In the genomic region with DNA sequence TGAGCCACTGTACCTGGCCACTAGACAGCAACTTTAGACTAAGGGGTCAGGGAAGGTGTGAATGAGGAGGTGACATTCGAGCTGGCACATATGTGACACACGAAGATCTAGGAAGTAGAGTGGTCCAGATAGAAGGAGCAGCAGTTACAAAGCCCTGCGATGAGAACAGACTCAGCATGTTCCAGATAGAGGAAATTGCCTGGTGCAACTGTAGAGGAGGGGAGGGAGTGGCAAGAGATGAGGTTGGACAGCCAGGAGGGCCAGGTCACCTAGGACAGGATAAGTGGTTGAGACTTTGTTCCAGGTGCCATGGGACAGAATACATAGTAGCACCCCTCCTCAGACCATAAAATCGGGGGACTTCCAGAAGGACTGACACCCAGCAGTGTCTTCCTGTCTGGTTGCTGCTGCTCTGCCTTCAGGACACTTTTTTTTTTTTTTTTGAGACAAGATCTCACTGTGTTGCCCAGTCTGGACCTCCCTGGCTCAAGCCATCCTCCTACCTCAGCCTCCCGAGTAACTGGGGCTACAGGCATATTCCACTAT, we compare ENCODE assay signal across 9 cellular contexts. TPM values are rescaled to one million over a fixed set of nuclear protein-coding genes. Genes with fewer than 3 reads are reported as not detected.
DNase-seq lines count a peak whose midpoint lies in the region; ATAC-seq and TF ChIP-seq lines count a peak whose summit lies in the region.
"Had no signal": no experiment of that assay in that cellular context is flagged by ENCODE, and none has a peak within 500 bp of the region (broad histone marks: within the 10 kb centered on the region; RNA-seq: fewer than 3 reads in every experiment).

No MANE protein-coding gene starts in this region.

- peak overlapping the region in 1 of 2 donors; percentile 12 for H3K9ac ChIP-seq in colonic mucosa (ENCODE audit: low read depth in 2 of 2, low read length in 2 of 2)

- TF ChIP-seq CTCF in colonic mucosa (IDR thresholded peaks at IDR 0.05) (no peak), mucosa of descending colon (IDR thresholded peaks at IDR 0.05) (no peak), upper lobe of left lung (IDR thresholded peaks at IDR 0.05) (no peak)

- no peak overlapping the region for H3K4me3 ChIP-seq in colonic mucosa
- H3K4me3 ChIP-seq in mucosa of descending colon, result no peak overlapping the region
- H3K4me3 ChIP-seq in upper lobe of left lung, result no peak overlapping the region

- peaks cover 46% of the 10 kb centered on the region for H3K4me1 Mint-ChIP-seq in activated T-cell treated with anti-CD3 and anti-CD28 coated beads, Interleukin-2, amount 50 U/mL, for 24 hours (ENCODE audit: low read depth)
- H3K4me1 Mint-ChIP-seq in activated T-cell treated with anti-CD3 and anti-CD28 coated beads, Interleukin-2, amount 50 U/mL, for 72 hours (ENCODE audit: low read depth), result peaks cover 47% of the 10 kb centered on the region

- no peaks in the 10 kb centered on the region for H3K9me3 Mint-ChIP-seq in activated T-cell treated with anti-CD3 and anti-CD28 coated beads, Interleukin-2, amount 50 U/mL, for 24 hours
- H3K9me3 Mint-ChIP-seq in activated T-cell treated with anti-CD3 and anti-CD28 coated beads, Interleukin-2, amount 50 U/mL, for 72 hours, result no peaks in the 10 kb centered on the region
- H3K9me3 Mint-ChIP-seq: nephron had no signal

- H3K9me3 ChIP-seq in colonic mucosa (no peaks in the 10 kb centered on the region), mucosa of descending colon (no peaks in the 10 kb centered on the region), upper lobe of left lung (no peaks in the 10 kb centered on the region)

- no peak for TF ChIP-seq POLR2A in upper lobe of left lung (IDR thresholded peaks at IDR 0.05)

- H3K36me3 Mint-ChIP-seq in activated T-cell treated with anti-CD3 and anti-CD28 coated beads, Interleukin-2, amount 50 U/mL, for 24 hours (ENCODE audit: low read depth), result peaks cover 68% of the 10 kb centered on the region
- H3K36me3 Mint-ChIP-seq in activated T-cell treated with anti-CD3 and anti-CD28 coated beads, Interleukin-2, amount 50 U/mL, for 72 hours (ENCODE audit: insufficient read depth in 2 of 2), result peaks cover 0 to 4% of the 10 kb centered on the region in 2 donors

- peaks cover 17% of the 10 kb centered on the region for H3K4me1 ChIP-seq in colonic mucosa
- peaks cover 24% of the 10 kb centered on the region for H3K4me1 ChIP-seq in mucosa of descending colon (ENCODE audit: low read depth)
- H3K4me1 ChIP-seq in upper lobe of left lung, result peaks cover 32 to 37% (median 33%) of the 10 kb centered on the region in 4 donors

- DNase-seq in activated T-cell treated with anti-CD3 and anti-CD28 coated beads, Interleukin-2, amount 50 U/mL, for 24 hours, result no peak
- DNase-seq in activated T-cell treated with anti-CD3 and anti-CD28 coated beads, Interleukin-2, amount 50 U/mL, for 72 hours, result no peak
- no peak for DNase-seq in colonic mucosa
- no peak for DNase-seq in mucosa of descending colon
- no peak for DNase-seq in upper lobe of left lung
- no peak for DNase-seq in occipital lobe (lab: John Stamatoyannopoulos, UW)
- DNase-seq in retina, result no peak
- no peak for DNase-seq in kidney glomerular epithelial cell (lab: John Stamatoyannopoulos, UW)

- no peaks in the 10 kb centered on the region for H3K36me3 ChIP-seq in colonic mucosa
- H3K36me3 ChIP-seq in mucosa of descending colon (ENCODE audit: low read depth), result no peaks in the 10 kb centered on the region
- H3K36me3 ChIP-seq in upper lobe of left lung, result peaks cover 0 to 8% (median 0%) of the 10 kb centered on the region in 4 donors

- WGBS in upper lobe of left lung, 2 donors, result 63 to 69% methylated on average over 5 of the region's 5 CpGs

- H3K27me3 Mint-ChIP-seq in activated T-cell treated with anti-CD3 and anti-CD28 coated beads, Interleukin-2, amount 50 U/mL, for 24 hours, result no peaks in the 10 kb centered on the region
- no peaks in the 10 kb centered on the region for H3K27me3 Mint-ChIP-seq in activated T-cell treated with anti-CD3 and anti-CD28 coated beads, Interleukin-2, amount 50 U/mL, for 72 hours (ENCODE audit: low read depth)

- peak overlapping the region; percentile 18 for H3K27ac ChIP-seq in colonic mucosa
- H3K27ac ChIP-seq in upper lobe of left lung, result peak overlapping the region; percentile 66 to 90 (median 78)

- TF ChIP-seq EP300 in upper lobe of left lung (IDR thresholded peaks at IDR 0.05), result no peak

- no peak for ATAC-seq in activated T-cell treated with anti-CD3 and anti-CD28 coated beads, Interleukin-2, amount 50 U/mL, for 72 hours (replicated peaks in 1 of 2)
- ATAC-seq in mucosa of descending colon (peak; percentile 66), upper lobe of left lung (ENCODE audit: low FRiP score in 2 of 2) (no peak)

- H3K27ac Mint-ChIP-seq in activated T-cell treated with anti-CD3 and anti-CD28 coated beads, Interleukin-2, amount 50 U/mL, for 24 hours, result peak overlapping the region; percentile 69
- H3K27ac Mint-ChIP-seq in activated T-cell treated with anti-CD3 and anti-CD28 coated beads, Interleukin-2, amount 50 U/mL, for 72 hours, result no peak overlapping the region

- H3K4me3 Mint-ChIP-seq in activated T-cell treated with anti-CD3 and anti-CD28 coated beads, Interleukin-2, amount 50 U/mL, for 24 hours, result no peak overlapping the region
- H3K4me3 Mint-ChIP-seq in activated T-cell treated with anti-CD3 and anti-CD28 coated beads, Interleukin-2, amount 50 U/mL, for 72 hours, result no peak overlapping the region
- H3K4me3 Mint-ChIP-seq: nephron had no signal

- intact Hi-C loops in colonic mucosa (cut with DNase I) (no loop called here), mucosa of descending colon (cut with DNase I, micrococcal nuclease) (no loop called here)

- H3K27me3 ChIP-seq in colonic mucosa, result no peaks in the 10 kb centered on the region
- H3K27me3 ChIP-seq in upper lobe of left lung, result no peaks in the 10 kb centered on the region

RNA-seq across cellular contexts. Expression of gene CENPT, which starts 11.0 kb away (rescaled TPM):
- total RNA-seq in activated T-cell treated with anti-CD3 and anti-CD28 coated beads, Interleukin-2, amount 50 U/mL, for 72 hours, result 10 to 100 TPM; 43.6 to 59.4 TPM
- total RNA-seq in colonic mucosa (10 to 100 TPM; 25.6 to 38.9 TPM), mucosa of descending colon (10 to 100 TPM; 33.2 to 55.0 (median 36.6) TPM), upper lobe of left lung (100 to 1,000 TPM in 1 of 6 donors, 10 to 100 TPM in 5; 30.6 to 201 (median 50.6) TPM), occipital lobe (19.7 TPM)

RNA-seq across cellular contexts. Expression of gene NUTF2, which starts 11.8 kb away (rescaled TPM):
- total RNA-seq in activated T-cell treated with anti-CD3 and anti-CD28 coated beads, Interleukin-2, amount 50 U/mL, for 72 hours, result 10 to 100 TPM; 80.8 to 90.1 TPM
- total RNA-seq in colonic mucosa (100 to 1,000 TPM in 1 of 2 donors, 10 to 100 TPM in 1; 58.3 to 108 TPM), mucosa of descending colon (10 to 100 TPM; 56.0 to 69.3 (median 58.0) TPM), upper lobe of left lung (100 to 1,000 TPM in 2 of 6 donors, 10 to 100 TPM in 4; 50.2 to 203 (median 78.3) TPM), occipital lobe (73.2 TPM)

RNA-seq across cellular contexts. Expression of gene EDC4, which starts 14.3 kb away (rescaled TPM):
- total RNA-seq in activated T-cell treated with anti-CD3 and anti-CD28 coated beads, Interleukin-2, amount 50 U/mL, for 72 hours, result 10 to 100 TPM; 82.9 to 86.4 TPM
- 10 to 100 TPM; 58.6 to 96.5 TPM for total RNA-seq in colonic mucosa
- total RNA-seq in mucosa of descending colon, result 10 to 100 TPM; 58.3 to 82.0 (median 64.6) TPM
- total RNA-seq in upper lobe of left lung, result 100 to 1,000 TPM in 1 of 6 donors, 10 to 100 TPM in 5; 41.6 to 101 (median 65.0) TPM
- total RNA-seq in occipital lobe, result 45.2 TPM

RNA-seq across cellular contexts. Expression of gene THAP11, which starts 16.4 kb away (rescaled TPM):
- 10 to 100 TPM; 31.7 to 39.2 TPM for total RNA-seq in activated T-cell treated with anti-CD3 and anti-CD28 coated beads, Interleukin-2, amount 50 U/mL, for 72 hours
- total RNA-seq in colonic mucosa (10 to 100 TPM; 22.0 to 33.2 TPM), mucosa of descending colon (10 to 100 TPM; 18.1 to 43.3 (median 20.5) TPM), upper lobe of left lung (10 to 100 TPM; 28.3 to 66.3 (median 34.3) TPM), occipital lobe (25.3 TPM)

RNA-seq across cellular contexts. Expression of gene NRN1L, which starts 26.2 kb away (rescaled TPM):
- total RNA-seq in activated T-cell treated with anti-CD3 and anti-CD28 coated beads, Interleukin-2, amount 50 U/mL, for 72 hours, result 1 to 10 TPM in 1 of 2 donors, under 1 TPM in 1; 0.60 to 1.9 TPM
- total RNA-seq in colonic mucosa, result under 1 TPM; 0.93 to 0.96 TPM
- under 1 TPM in 2 of 3 donors, not detected in 1; 0.49 to 0.99 TPM for total RNA-seq in mucosa of descending colon
- total RNA-seq in upper lobe of left lung, result 1 to 10 TPM in 5 of 6 donors, not detected in 1; 1.6 to 4.2 (median 2.3) TPM
- not detected for total RNA-seq in occipital lobe
